In the genomic region with DNA sequence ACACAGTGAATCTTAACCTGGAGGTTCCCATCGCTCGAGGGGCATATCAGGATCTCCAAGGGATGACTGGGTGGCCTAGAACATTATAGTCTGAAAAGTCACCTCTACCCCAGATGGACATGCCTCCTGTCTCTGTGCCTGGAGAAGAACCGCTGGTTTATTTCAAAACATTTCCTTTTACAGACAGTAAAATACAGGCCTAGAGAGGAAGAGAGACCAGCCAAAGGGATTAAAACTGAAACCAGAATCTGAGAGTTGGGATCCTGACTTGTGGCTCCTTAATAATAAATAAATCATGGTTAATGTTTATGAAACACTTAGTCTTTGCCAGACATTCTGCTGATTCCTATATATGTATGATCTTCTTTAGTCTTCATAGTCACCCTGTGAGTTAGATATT, we compare ENCODE assay signal across 13 cellular contexts.
DNase-seq lines count a peak whose midpoint lies in the region; ATAC-seq and TF ChIP-seq lines count a peak whose summit lies in the region.
"Had no signal": no experiment of that assay in that cellular context is flagged by ENCODE, and none has a peak within 500 bp of the region (broad histone marks: within the 10 kb centered on the region; RNA-seq: fewer than 3 reads in every experiment).

No MANE protein-coding gene starts in this region.

- TF ChIP-seq CTCF in cardiac muscle cell (IDR thresholded peaks at IDR 0.05; ENCODE audit: low read depth, low read length): no peak
- TF ChIP-seq CTCF in mesothelial cell of epicardium (IDR thresholded peaks at IDR 0.05; ENCODE audit: unreplicated experiment): no peak
- TF ChIP-seq CTCF in GM13976 (IDR thresholded peaks at IDR 0.05; ENCODE audit: borderline replicate concordance, control extremely low read depth, extremely low read depth, insufficient read depth, missing control alignments): no peak

- no peak for ATAC-seq in left ventricle myocardium superior
- ATAC-seq: HCT116 had no signal

- intact Hi-C loops in left ventricle myocardium superior (cut with micrococcal nuclease): no loop called here

- peaks cover 10% of the 10 kb centered on the region for H3K36me3 Mint-ChIP-seq in mesothelial cell of epicardium
- H3K36me3 Mint-ChIP-seq: CD8-positive, alpha-beta memory T cell had no signal

- H3K4me3 ChIP-seq in cardiac muscle cell (no peak overlapping the region), duodenal mucosa (ENCODE audit: low read depth in 1 of 2, low read length in 2 of 2) (no peak overlapping the region)
- H3K4me3 ChIP-seq: BLaER1, GM23248 had no signal

- peak overlapping the region; percentile 100 for H3K27ac Mint-ChIP-seq in mesothelial cell of epicardium
- H3K27ac Mint-ChIP-seq: CD8-positive, alpha-beta memory T cell had no signal

- H3K9me3 Mint-ChIP-seq in mesothelial cell of epicardium: peaks cover 18% of the 10 kb centered on the region

- peak overlapping the region; percentile 15 for H3K27ac ChIP-seq in cardiac muscle cell
- peak overlapping the region; percentile 13 for H3K27ac ChIP-seq in duodenal mucosa (ENCODE audit: low read depth, low read length)
- H3K27ac ChIP-seq: BLaER1, GM23248 had no signal

- H3K27me3 ChIP-seq in cardiac muscle cell (no peaks in the 10 kb centered on the region), duodenal mucosa (ENCODE audit: control insufficient read depth in 1 of 2, insufficient read depth in 2 of 2, low read length in 2 of 2) (no peaks in the 10 kb centered on the region)
- H3K27me3 ChIP-seq: BLaER1 had no signal

- in situ Hi-C loops in GM13976 (cut with MboI; ENCODE audit: low sequenced_read_pairs, unreplicated experiment): no loop called here

- DNase-seq in cardiac muscle cell (ENCODE audit: low read depth in 1 of 2, low spot score in 1 of 2): no peak
- DNase-seq in left ventricle myocardium superior: no peak
- DNase-seq in mesothelial cell of epicardium (ENCODE audit: low spot score in 2 of 2, unreplicated experiment in 2 of 2): peak in 1 of 2 experiments; percentile 11
- no peak for DNase-seq in SHP77 treated with DMSO at 0.1 percent for 48 hours (lab: John Stamatoyannopoulos, UW)
- no peak for DNase-seq in GM13976 (ENCODE audit: low spot score)
- DNase-seq in activated CD4-positive, CD25-positive, alpha-beta regulatory T cell (lab: John Stamatoyannopoulos, UW): no peak
- DNase-seq: 8988T; AML-193; CD8-positive, alpha-beta memory T cell; GM23248 had no signal

- H3K27me3 Mint-ChIP-seq in mesothelial cell of epicardium (ENCODE audit: low read depth): no peaks in the 10 kb centered on the region

- peaks cover 69% of the 10 kb centered on the region for H3K4me1 Mint-ChIP-seq in mesothelial cell of epicardium
- H3K4me1 Mint-ChIP-seq: CD8-positive, alpha-beta memory T cell had no signal

- no peak overlapping the region for H3K4me3 Mint-ChIP-seq in mesothelial cell of epicardium
- H3K4me3 Mint-ChIP-seq: CD8-positive, alpha-beta memory T cell had no signal

- H3K9me3 ChIP-seq in cardiac muscle cell (ENCODE audit: low read depth): no peaks in the 10 kb centered on the region
- H3K9me3 ChIP-seq in duodenal mucosa (ENCODE audit: control insufficient read depth in 1 of 2, low read length in 2 of 2): no peaks in the 10 kb centered on the region
- H3K9me3 ChIP-seq: BLaER1 had no signal

- H3K36me3 ChIP-seq in cardiac muscle cell: no peaks in the 10 kb centered on the region
- no peaks in the 10 kb centered on the region for H3K36me3 ChIP-seq in duodenal mucosa (ENCODE audit: control insufficient read depth in 1 of 2, insufficient read depth in 2 of 2, low read length in 2 of 2)
- H3K36me3 ChIP-seq: BLaER1 had no signal

- no peak overlapping the region for H3K9ac ChIP-seq in duodenal mucosa (ENCODE audit: low read depth in 1 of 2, low read length in 2 of 2)
- H3K9ac ChIP-seq: BLaER1, GM23248 had no signal

- H3K4me1 ChIP-seq in cardiac muscle cell (ENCODE audit: low read depth): peaks cover 25% of the 10 kb centered on the region
- peaks cover 12 to 14% of the 10 kb centered on the region in 2 donors for H3K4me1 ChIP-seq in duodenal mucosa (ENCODE audit: control insufficient read depth in 1 of 2, insufficient read depth in 2 of 2, low read length in 2 of 2)
- H3K4me1 ChIP-seq: BLaER1 had no signal
